Comparison of ENCODE assay signal across 30 cellular contexts in genomic region chrX:134909258-134909657, GRCh38.
"Had no signal": no experiment of that assay in that cellular context is flagged by ENCODE, and none has a peak within 500 bp of the region (broad histone marks: within the 10 kb centered on the region; RNA-seq: fewer than 3 reads in every experiment).

No MANE protein-coding gene starts in this region.

- DNase-seq: activated CD4-positive, alpha-beta T cell treated with anti-CD3 and anti-CD28 coated beads for 48 hours; activated CD4-positive, alpha-beta T cell treated with anti-CD3 and anti-CD28 coated beads, Interleukin-2, amount 50 U/mL, for 48 hours; activated CD8-positive, alpha-beta memory T cell treated with anti-CD3 and anti-CD28 coated beads for 24 hours; activated effector memory CD4-positive, alpha-beta T cell treated with Interleukin-2 at 50 U/mL for 16 hours; activated naive CD4-positive, alpha-beta T cell treated with Interleukin-2 at 50 U/mL for 16 hours; activated naive CD8-positive, alpha-beta T cell treated with anti-CD3 and anti-CD28 coated beads for 36 hours; adrenal gland; aorta; body of pancreas; dermis blood vessel endothelial cell; effector CD4-positive, alpha-beta T cell; hippocampal formation; immature natural killer cell; kidney; left colon; mammary epithelial cell; midbrain; natural killer cell; stimulated activated CD4-positive, alpha-beta T cell treated with anti-CD3 and anti-CD28 coated beads, Interleukin-12 subunit alpha, Interleukin-12 subunit beta, amount 100 ng/mL, for 4 hours; stimulated activated CD4-positive, alpha-beta T cell treated with anti-CD3 and anti-CD28 coated beads, Interleukin-4, amount 100 ng/mL, for 1 hour; T-helper 17 cell; T1000; trophoblast cell had no signal

- H3K27ac Mint-ChIP-seq: activated naive CD8-positive, alpha-beta T cell treated with anti-CD3 and anti-CD28 coated beads for 36 hours; immature natural killer cell; natural killer cell; progenitor cell of endocrine pancreas; stimulated activated naive CD8-positive, alpha-beta T cell treated with anti-CD3 and anti-CD28 coated beads, Interleukin-15, Interleukin-2, amounts not matched to agents 100 ng/mL and 50 ng/mL, for 24 hours had no signal

- H3K36me3 Mint-ChIP-seq: immature natural killer cell, natural killer cell had no signal

- H3K4me3 Mint-ChIP-seq: activated naive CD8-positive, alpha-beta T cell treated with anti-CD3 and anti-CD28 coated beads for 36 hours; immature natural killer cell; natural killer cell; stimulated activated effector memory CD8-positive, alpha-beta T cell treated with anti-CD3 and anti-CD28 coated beads, Interleukin-12 subunit alpha, Interleukin-12 subunit beta, amount 100 ng/mL, for 72 hours; stimulated activated naive CD8-positive, alpha-beta T cell treated with anti-CD3 and anti-CD28 coated beads, Interleukin-15, Interleukin-2, amounts not matched to agents 100 ng/mL and 50 ng/mL, for 24 hours; T-helper 17 cell had no signal

- H3K27me3 Mint-ChIP-seq: activated naive CD8-positive, alpha-beta T cell treated with anti-CD3 and anti-CD28 coated beads for 36 hours; progenitor cell of endocrine pancreas; stimulated activated naive CD8-positive, alpha-beta T cell treated with anti-CD3 and anti-CD28 coated beads, Interleukin-15, Interleukin-2, amounts not matched to agents 100 ng/mL and 50 ng/mL, for 24 hours; T-helper 17 cell had no signal

- H3K36me3 ChIP-seq: adrenal gland, gastroesophageal sphincter, thoracic aorta had no signal

- H3K9me3 Mint-ChIP-seq: activated naive CD8-positive, alpha-beta T cell treated with anti-CD3 and anti-CD28 coated beads for 36 hours; immature natural killer cell; natural killer cell; stimulated activated effector memory CD8-positive, alpha-beta T cell treated with anti-CD3 and anti-CD28 coated beads, Interleukin-12 subunit alpha, Interleukin-12 subunit beta, amount 100 ng/mL, for 72 hours; stimulated activated naive CD8-positive, alpha-beta T cell treated with anti-CD3 and anti-CD28 coated beads, Interleukin-15, Interleukin-2, amounts not matched to agents 100 ng/mL and 50 ng/mL, for 24 hours had no signal

- ATAC-seq: body of pancreas; gastroesophageal sphincter; left colon; natural killer cell; stimulated activated effector memory CD8-positive, alpha-beta T cell treated with anti-CD3 and anti-CD28 coated beads, Interleukin-12 subunit alpha, Interleukin-12 subunit beta, amount 100 ng/mL, for 72 hours had no signal

- FAIRE-seq: urothelium cell line had no signal

- H3K9me3 ChIP-seq: adrenal gland, body of pancreas, gastroesophageal sphincter, thoracic aorta had no signal

- H3K4me1 ChIP-seq: adrenal gland had no signal

- H3K27ac ChIP-seq: adrenal gland, body of pancreas, gastroesophageal sphincter, thoracic aorta had no signal

- H3K27me3 ChIP-seq: adrenal gland, body of pancreas, gastroesophageal sphincter had no signal

- H3K4me3 ChIP-seq: adrenal gland, body of pancreas, gastroesophageal sphincter, skin epidermis, thoracic aorta had no signal
